9 cellular contexts compared by ENCODE assay signal in genomic region chr9:4228606-4229005, GRCh38.
DNase-seq lines count a peak whose midpoint lies in the region; ATAC-seq, FAIRE-seq and TF ChIP-seq lines count a peak whose summit lies in the region.
"Had no signal": no experiment of that assay in that cellular context is flagged by ENCODE, and none has a peak within 500 bp of the region (broad histone marks: within the 10 kb centered on the region; RNA-seq: fewer than 3 reads in every experiment).

No MANE protein-coding gene starts in this region.

- no peak overlapping the region for H3K23ac ChIP-seq in H1 (ENCODE audit: insufficient read length)

- H3K27me3 ChIP-seq in H1 (replicated peaks in 1 of 4; ENCODE audit: control insufficient read depth in 3 of 4, extremely low read depth in 1 of 4, insufficient read depth in 3 of 4, low read length in 3 of 4) (no peaks in the 10 kb centered on the region), pancreas (no peaks in the 10 kb centered on the region)

- TF ChIP-seq CTCF in GM12875 (IDR thresholded peaks at IDR 0.05; ENCODE audit: borderline replicate concordance, insufficient read depth, low read depth, low read length) (peak; percentile 27; the same call in 1 of the 2 replicates), H1 (IDR thresholded peaks at IDR 0.05; ENCODE audit: control extremely low read depth in 1 of 3, insufficient read depth in 1 of 3, low read depth in 1 of 3, low read length in 3 of 3) (peak in 2 of 3 experiments; percentile 13 to 39; a peak in 2 of 4 replicates), pancreas (IDR thresholded peaks at IDR 0.05) (peak in 1 of 4 donors; percentile 19)

- no peak overlapping the region for H3K4me3 Mint-ChIP-seq in activated CD8-positive, alpha-beta memory T cell treated with anti-CD3 and anti-CD28 coated beads, Interleukin-2, amount 10 ng/mL, durations not matched to agents 7 days and 5 days
- no peak overlapping the region for H3K4me3 Mint-ChIP-seq in immature natural killer cell
- H3K4me3 Mint-ChIP-seq: T-helper 1 cell treated with Interleukin-12 subunit alpha and Interleukin-12 subunit beta and Interleukin-4 antibody, amounts not matched to agents 30 μg/mL and 1 μg/mL, for 36 hours had no signal

- TF ChIP-seq POLR2A in H1 (IDR thresholded peaks at IDR 0.05; ENCODE audit: control extremely low read depth in 1 of 2, low read depth in 2 of 2, low read length in 2 of 2): no peak

- intact Hi-C loops in pancreas (cut with DNase I): no loop called here

- H3K36me3 Mint-ChIP-seq in activated CD8-positive, alpha-beta memory T cell treated with anti-CD3 and anti-CD28 coated beads, Interleukin-2, amount 10 ng/mL, durations not matched to agents 7 days and 5 days: no peaks in the 10 kb centered on the region
- no peaks in the 10 kb centered on the region for H3K36me3 Mint-ChIP-seq in immature natural killer cell

- H3K18ac ChIP-seq in H1 (ENCODE audit: extremely low read depth, low read length): no peak overlapping the region

- H4K20me1 ChIP-seq in H1 (replicated peaks in 1 of 2; ENCODE audit: control insufficient read depth in 1 of 2, insufficient read depth in 2 of 2, low read length in 2 of 2): no peaks in the 10 kb centered on the region

- CTCF ChIA-PET in H1 (lab: Charles Lee; ENCODE audit: partially characterized antibody): interaction anchor here (0.5 to 4.5 kb wide), 20 partner anchors 10 to 678 kb away, joined by 3 to 40 read pairs (median 4); no protein-coding TSS in a partner anchor
- CTCF ChIA-PET in activated CD8-positive, alpha-beta memory T cell treated with anti-CD3 and anti-CD28 coated beads, Interleukin-2, amount 10 ng/mL, durations not matched to agents 7 days and 5 days (lab: Charles Lee): no interaction called here

- ATAC-seq in pancreas: peak in 3 of 4 donors; percentile 76 to 85 (median 81)
- no peak for ATAC-seq in activated CD8-positive, alpha-beta memory T cell treated with anti-CD3 and anti-CD28 coated beads, Interleukin-2, amount 10 ng/mL, durations not matched to agents 7 days and 5 days

- no peaks in the 10 kb centered on the region for H3K23me2 ChIP-seq in H1 (ENCODE audit: low read depth, low read length)

- H2BK12ac ChIP-seq in H1 (ENCODE audit: low read depth, low read length): no peak overlapping the region

- TF ChIP-seq EP300 in H1 (IDR thresholded peaks at IDR 0.05; ENCODE audit: borderline replicate concordance in 1 of 2, low read depth in 2 of 2, low read length in 2 of 2): no peak

- no peak overlapping the region for H2AFZ ChIP-seq in H1 (ENCODE audit: low read length)

- no peak overlapping the region for H2BK15ac ChIP-seq in H1 (ENCODE audit: low read length)

- no peaks in the 10 kb centered on the region for H3K36me3 ChIP-seq in H1 (ENCODE audit: control insufficient read depth in 2 of 4, insufficient read depth in 4 of 4, low read length in 3 of 4)
- H3K36me3 ChIP-seq in pancreas: no peaks in the 10 kb centered on the region

- POLR2A ChIA-PET in H1 (lab: Charles Lee; ENCODE audit: partially characterized antibody): no interaction called here

- H3K4me3 ChIP-seq in GM12875 (ENCODE audit: low read depth, low read length): no peak overlapping the region
- no peak overlapping the region for H3K4me3 ChIP-seq in H1 (ENCODE audit: extremely low read depth in 1 of 4, insufficient read depth in 2 of 4, low read depth in 3 of 4, low read length in 4 of 4)
- no peak overlapping the region for H3K4me3 ChIP-seq in pancreas

- no peak overlapping the region for H3K14ac ChIP-seq in H1 (ENCODE audit: insufficient read length)

- no peak overlapping the region for H2BK20ac ChIP-seq in H1 (ENCODE audit: low read length)

- H4K8ac ChIP-seq in H1 (ENCODE audit: extremely low read depth, insufficient read depth, low read length): no peak overlapping the region

- H3K79me2 ChIP-seq in H1 (ENCODE audit: control insufficient read depth in 1 of 2, insufficient read depth in 2 of 2, low read length in 2 of 2): no peaks in the 10 kb centered on the region

- 91% methylated on average over 1 of the region's 1 CpG; no CpG with 5 or more reads in 1 of the 2 experiments for WGBS in H1 (ENCODE audit: extremely low coverage in 1 of 2, insufficient coverage in 1 of 2, insufficient read length in 1 of 2, insufficient replicate concordance in 2 of 2, low coverage in 1 of 2, low lambda C conversion rate in 2 of 2, missing lambda C conversion rate in 1 of 2), 2 experiments
- 79 to 86% methylated on average over 1 of the region's 1 CpG for WGBS in pancreas, 2 donors

- no peaks in the 10 kb centered on the region for H3K9me3 Mint-ChIP-seq in activated CD8-positive, alpha-beta memory T cell treated with anti-CD3 and anti-CD28 coated beads, Interleukin-2, amount 10 ng/mL, durations not matched to agents 7 days and 5 days (ENCODE audit: low read depth)
- H3K9me3 Mint-ChIP-seq in immature natural killer cell: no peaks in the 10 kb centered on the region
- H3K9me3 Mint-ChIP-seq: T-helper 1 cell treated with Interleukin-12 subunit alpha and Interleukin-12 subunit beta and Interleukin-4 antibody, amounts not matched to agents 30 μg/mL and 1 μg/mL, for 36 hours had no signal

- no peak overlapping the region for H4K91ac ChIP-seq in H1 (replicated peaks; ENCODE audit: insufficient read length, low read length)

- no peak overlapping the region for H3K27ac ChIP-seq in H1 (ENCODE audit: low read depth, low read length)
- H3K27ac ChIP-seq in pancreas: no peak overlapping the region

- no peak overlapping the region for H3K56ac ChIP-seq in H1 (replicated peaks; ENCODE audit: insufficient read length, low read depth, low read length)

- H3K4me1 Mint-ChIP-seq in activated CD8-positive, alpha-beta memory T cell treated with anti-CD3 and anti-CD28 coated beads, Interleukin-2, amount 10 ng/mL, durations not matched to agents 7 days and 5 days: no peaks in the 10 kb centered on the region
- no peaks in the 10 kb centered on the region for H3K4me1 Mint-ChIP-seq in immature natural killer cell

- no peak overlapping the region for H3K4ac ChIP-seq in H1 (replicated peaks; ENCODE audit: insufficient read length, low read depth, low read length)

- no peak overlapping the region for H3K9ac ChIP-seq in H1 (replicated peaks in 1 of 4; ENCODE audit: extremely low read depth in 1 of 4, low read depth in 3 of 4, low read length in 3 of 4)

- H3K79me1 ChIP-seq in H1 (ENCODE audit: low read depth, low read length): no peaks in the 10 kb centered on the region

- H3K27ac Mint-ChIP-seq in activated CD8-positive, alpha-beta memory T cell treated with anti-CD3 and anti-CD28 coated beads, Interleukin-2, amount 10 ng/mL, durations not matched to agents 7 days and 5 days: no peak overlapping the region
- no peak overlapping the region for H3K27ac Mint-ChIP-seq in immature natural killer cell
- H3K27ac Mint-ChIP-seq: T-helper 1 cell treated with Interleukin-12 subunit alpha and Interleukin-12 subunit beta and Interleukin-4 antibody, amounts not matched to agents 30 μg/mL and 1 μg/mL, for 36 hours had no signal

- H3K27me3 Mint-ChIP-seq in activated CD8-positive, alpha-beta memory T cell treated with anti-CD3 and anti-CD28 coated beads, Interleukin-2, amount 10 ng/mL, durations not matched to agents 7 days and 5 days: peaks cover 10% of the 10 kb centered on the region
- H3K27me3 Mint-ChIP-seq in immature natural killer cell (ENCODE audit: low read depth in 3 of 3): peaks cover 0 to 4% (median 1%) of the 10 kb centered on the region in 3 donors

- H3K9me3 ChIP-seq in H1 (ENCODE audit: insufficient read depth in 2 of 2, low read depth in 1 of 2, low read length in 1 of 2) (no peaks in the 10 kb centered on the region), pancreas (no peaks in the 10 kb centered on the region)

- FAIRE-seq in H1 (lab: Jason Lieb, UNC) (no peak), pancreas (lab: Jason Lieb, UNC) (no peak)

- peak; percentile 51 for DNase-seq in NAMALWA (ENCODE audit: low spot score)
- no peak for DNase-seq in H1 (ENCODE audit: low read depth in 1 of 2, low spot score in 2 of 2)
- DNase-seq in pancreas: no peak
- DNase-seq in globus pallidus (ENCODE audit: low spot score): no peak
- DNase-seq in activated CD8-positive, alpha-beta memory T cell treated with anti-CD3 and anti-CD28 coated beads, Interleukin-2, amount 10 ng/mL, durations not matched to agents 7 days and 5 days: no peak
- no peak for DNase-seq in immature natural killer cell
- DNase-seq in HPDE6-E6E7 (ENCODE audit: extremely low spot score): no peak

- H2BK120ac ChIP-seq in H1 (replicated peaks; ENCODE audit: low read depth, low read length): no peak overlapping the region

- H4K5ac ChIP-seq in H1 (ENCODE audit: insufficient read length, low read depth, low read length): no peak overlapping the region

- no peak overlapping the region for H2AK5ac ChIP-seq in H1 (ENCODE audit: low read depth, low read length)

- H3K4me1 ChIP-seq in H1 (replicated peaks in 1 of 4; ENCODE audit: control insufficient read depth in 3 of 4, insufficient read depth in 4 of 4, low read length in 3 of 4) (no peaks in the 10 kb centered on the region), pancreas (peaks cover 0 to 6% (median 0%) of the 10 kb centered on the region in 3 donors)

- no peak overlapping the region for H2BK5ac ChIP-seq in H1 (ENCODE audit: low read depth, low read length)

- H3K4me2 ChIP-seq in H1 (ENCODE audit: insufficient read depth in 1 of 2, low read depth in 2 of 2, low read length in 2 of 2): no peak overlapping the region

- TF ChIP-seq RAD21 in H1 (IDR thresholded peaks at IDR 0.05 in 1 of 2, conservative IDR thresholded peaks at IDR 0.05 in 1 of 2; ENCODE audit: low read depth in 2 of 2, low read length in 2 of 2): peak; percentile 30 to 34

TF ChIP-seq in H1, 55 proteins besides CTCF, POLR2A, EP300 and RAD21:
- TF ChIP-seq ASH2L (IDR thresholded peaks at IDR 0.05; ENCODE audit: low read length) (no peak), SIN3A (conservative IDR thresholded peaks at IDR 0.05 in 1 of 2, IDR thresholded peaks at IDR 0.05 in 1 of 2; ENCODE audit: low read depth in 1 of 2, low read length in 2 of 2) (no peak), SIX5 (IDR thresholded peaks at IDR 0.05; ENCODE audit: low read depth, low read length) (no peak), BCL11A (IDR thresholded peaks at IDR 0.05; ENCODE audit: low read depth in 2 of 2, low read length in 2 of 2) (no peak), CBX8 (IDR thresholded peaks at IDR 0.05; ENCODE audit: borderline replicate concordance, low read depth, low read length) (no peak), TCF12 (IDR thresholded peaks at IDR 0.05; ENCODE audit: low read depth, low read length) (no peak), CHD2 (IDR thresholded peaks at IDR 0.05; ENCODE audit: low read length) (no peak)
